1 cellular context compared by ENCODE assay signal in genomic region chr10:74021248-74022055, GRCh38.
TF ChIP-seq lines count a peak whose summit lies in the region.

No MANE protein-coding gene starts in this region.

TF ChIP-seq in K562, 482 proteins besides CTCF, POLR2A, EP300 and RAD21 (continued from another document and continues in another):
- no peak for TF ChIP-seq ATF2 (CRISPR knock-in tag; IDR thresholded peaks at IDR 0.05)
- no peak for TF ChIP-seq ZFP1 (CRISPR knock-in tag; IDR thresholded peaks at IDR 0.05)
- TF ChIP-seq RBM14 (IDR thresholded peaks at IDR 0.05; ENCODE audit: borderline replicate concordance, insufficient read depth, low read depth, low read length): no peak
- peak; percentile 78 for TF ChIP-seq GATAD2B (IDR thresholded peaks at IDR 0.05; ENCODE audit: borderline replicate concordance)
- TF ChIP-seq NR2C2 (CRISPR knock-in tag; IDR thresholded peaks at IDR 0.05): no peak
- peak; percentile 59 for TF ChIP-seq NR2C2 (tag; IDR thresholded peaks at IDR 0.05)
- TF ChIP-seq, protein P1, sequence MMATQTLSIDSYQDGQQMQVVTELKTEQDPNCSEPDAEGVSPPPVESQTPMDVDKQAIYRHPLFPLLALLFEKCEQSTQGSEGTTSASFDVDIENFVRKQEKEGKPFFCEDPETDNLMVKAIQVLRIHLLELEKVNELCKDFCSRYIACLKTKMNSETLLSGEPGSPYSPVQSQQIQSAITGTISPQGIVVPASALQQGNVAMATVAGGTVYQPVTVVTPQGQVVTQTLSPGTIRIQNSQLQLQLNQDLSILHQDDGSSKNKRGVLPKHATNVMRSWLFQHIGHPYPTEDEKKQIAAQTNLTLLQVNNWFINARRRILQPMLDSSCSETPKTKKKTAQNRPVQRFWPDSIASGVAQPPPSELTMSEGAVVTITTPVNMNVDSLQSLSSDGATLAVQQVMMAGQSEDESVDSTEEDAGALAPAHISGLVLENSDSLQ (IDR thresholded peaks at IDR 0.05): peak; percentile 85
- TF ChIP-seq ZKSCAN8 (CRISPR knock-in tag; IDR thresholded peaks at IDR 0.05): peak; percentile 87
- no peak for TF ChIP-seq HDAC6 (IDR thresholded peaks at IDR 0.05; ENCODE audit: low read depth, low read length)
- no peak for TF ChIP-seq EWSR1 (IDR thresholded peaks at IDR 0.05; ENCODE audit: borderline replicate concordance, low read depth, partially characterized antibody)
- TF ChIP-seq ARID1B (IDR thresholded peaks at IDR 0.05): peak; percentile 98
- TF ChIP-seq XRCC4 (IDR thresholded peaks at IDR 0.05; ENCODE audit: extremely low read depth, insufficient read depth, insufficient read length): no peak
- no peak for TF ChIP-seq SNIP1 (IDR thresholded peaks at IDR 0.05; ENCODE audit: low read depth)
- peak; percentile 40; the same call in 1 of the 2 replicates for TF ChIP-seq PYGO2 (tag; IDR thresholded peaks at IDR 0.05)
- TF ChIP-seq RREB1 (CRISPR knock-in tag; IDR thresholded peaks at IDR 0.05): no peak
- TF ChIP-seq, protein P2, sequence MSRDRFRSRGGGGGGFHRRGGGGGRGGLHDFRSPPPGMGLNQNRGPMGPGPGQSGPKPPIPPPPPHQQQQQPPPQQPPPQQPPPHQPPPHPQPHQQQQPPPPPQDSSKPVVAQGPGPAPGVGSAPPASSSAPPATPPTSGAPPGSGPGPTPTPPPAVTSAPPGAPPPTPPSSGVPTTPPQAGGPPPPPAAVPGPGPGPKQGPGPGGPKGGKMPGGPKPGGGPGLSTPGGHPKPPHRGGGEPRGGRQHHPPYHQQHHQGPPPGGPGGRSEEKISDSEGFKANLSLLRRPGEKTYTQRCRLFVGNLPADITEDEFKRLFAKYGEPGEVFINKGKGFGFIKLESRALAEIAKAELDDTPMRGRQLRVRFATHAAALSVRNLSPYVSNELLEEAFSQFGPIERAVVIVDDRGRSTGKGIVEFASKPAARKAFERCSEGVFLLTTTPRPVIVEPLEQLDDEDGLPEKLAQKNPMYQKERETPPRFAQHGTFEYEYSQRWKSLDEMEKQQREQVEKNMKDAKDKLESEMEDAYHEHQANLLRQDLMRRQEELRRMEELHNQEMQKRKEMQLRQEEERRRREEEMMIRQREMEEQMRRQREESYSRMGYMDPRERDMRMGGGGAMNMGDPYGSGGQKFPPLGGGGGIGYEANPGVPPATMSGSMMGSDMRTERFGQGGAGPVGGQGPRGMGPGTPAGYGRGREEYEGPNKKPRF (IDR thresholded peaks at IDR 0.05; ENCODE audit: low read depth, low read length): no peak
- TF ChIP-seq, protein P3, sequence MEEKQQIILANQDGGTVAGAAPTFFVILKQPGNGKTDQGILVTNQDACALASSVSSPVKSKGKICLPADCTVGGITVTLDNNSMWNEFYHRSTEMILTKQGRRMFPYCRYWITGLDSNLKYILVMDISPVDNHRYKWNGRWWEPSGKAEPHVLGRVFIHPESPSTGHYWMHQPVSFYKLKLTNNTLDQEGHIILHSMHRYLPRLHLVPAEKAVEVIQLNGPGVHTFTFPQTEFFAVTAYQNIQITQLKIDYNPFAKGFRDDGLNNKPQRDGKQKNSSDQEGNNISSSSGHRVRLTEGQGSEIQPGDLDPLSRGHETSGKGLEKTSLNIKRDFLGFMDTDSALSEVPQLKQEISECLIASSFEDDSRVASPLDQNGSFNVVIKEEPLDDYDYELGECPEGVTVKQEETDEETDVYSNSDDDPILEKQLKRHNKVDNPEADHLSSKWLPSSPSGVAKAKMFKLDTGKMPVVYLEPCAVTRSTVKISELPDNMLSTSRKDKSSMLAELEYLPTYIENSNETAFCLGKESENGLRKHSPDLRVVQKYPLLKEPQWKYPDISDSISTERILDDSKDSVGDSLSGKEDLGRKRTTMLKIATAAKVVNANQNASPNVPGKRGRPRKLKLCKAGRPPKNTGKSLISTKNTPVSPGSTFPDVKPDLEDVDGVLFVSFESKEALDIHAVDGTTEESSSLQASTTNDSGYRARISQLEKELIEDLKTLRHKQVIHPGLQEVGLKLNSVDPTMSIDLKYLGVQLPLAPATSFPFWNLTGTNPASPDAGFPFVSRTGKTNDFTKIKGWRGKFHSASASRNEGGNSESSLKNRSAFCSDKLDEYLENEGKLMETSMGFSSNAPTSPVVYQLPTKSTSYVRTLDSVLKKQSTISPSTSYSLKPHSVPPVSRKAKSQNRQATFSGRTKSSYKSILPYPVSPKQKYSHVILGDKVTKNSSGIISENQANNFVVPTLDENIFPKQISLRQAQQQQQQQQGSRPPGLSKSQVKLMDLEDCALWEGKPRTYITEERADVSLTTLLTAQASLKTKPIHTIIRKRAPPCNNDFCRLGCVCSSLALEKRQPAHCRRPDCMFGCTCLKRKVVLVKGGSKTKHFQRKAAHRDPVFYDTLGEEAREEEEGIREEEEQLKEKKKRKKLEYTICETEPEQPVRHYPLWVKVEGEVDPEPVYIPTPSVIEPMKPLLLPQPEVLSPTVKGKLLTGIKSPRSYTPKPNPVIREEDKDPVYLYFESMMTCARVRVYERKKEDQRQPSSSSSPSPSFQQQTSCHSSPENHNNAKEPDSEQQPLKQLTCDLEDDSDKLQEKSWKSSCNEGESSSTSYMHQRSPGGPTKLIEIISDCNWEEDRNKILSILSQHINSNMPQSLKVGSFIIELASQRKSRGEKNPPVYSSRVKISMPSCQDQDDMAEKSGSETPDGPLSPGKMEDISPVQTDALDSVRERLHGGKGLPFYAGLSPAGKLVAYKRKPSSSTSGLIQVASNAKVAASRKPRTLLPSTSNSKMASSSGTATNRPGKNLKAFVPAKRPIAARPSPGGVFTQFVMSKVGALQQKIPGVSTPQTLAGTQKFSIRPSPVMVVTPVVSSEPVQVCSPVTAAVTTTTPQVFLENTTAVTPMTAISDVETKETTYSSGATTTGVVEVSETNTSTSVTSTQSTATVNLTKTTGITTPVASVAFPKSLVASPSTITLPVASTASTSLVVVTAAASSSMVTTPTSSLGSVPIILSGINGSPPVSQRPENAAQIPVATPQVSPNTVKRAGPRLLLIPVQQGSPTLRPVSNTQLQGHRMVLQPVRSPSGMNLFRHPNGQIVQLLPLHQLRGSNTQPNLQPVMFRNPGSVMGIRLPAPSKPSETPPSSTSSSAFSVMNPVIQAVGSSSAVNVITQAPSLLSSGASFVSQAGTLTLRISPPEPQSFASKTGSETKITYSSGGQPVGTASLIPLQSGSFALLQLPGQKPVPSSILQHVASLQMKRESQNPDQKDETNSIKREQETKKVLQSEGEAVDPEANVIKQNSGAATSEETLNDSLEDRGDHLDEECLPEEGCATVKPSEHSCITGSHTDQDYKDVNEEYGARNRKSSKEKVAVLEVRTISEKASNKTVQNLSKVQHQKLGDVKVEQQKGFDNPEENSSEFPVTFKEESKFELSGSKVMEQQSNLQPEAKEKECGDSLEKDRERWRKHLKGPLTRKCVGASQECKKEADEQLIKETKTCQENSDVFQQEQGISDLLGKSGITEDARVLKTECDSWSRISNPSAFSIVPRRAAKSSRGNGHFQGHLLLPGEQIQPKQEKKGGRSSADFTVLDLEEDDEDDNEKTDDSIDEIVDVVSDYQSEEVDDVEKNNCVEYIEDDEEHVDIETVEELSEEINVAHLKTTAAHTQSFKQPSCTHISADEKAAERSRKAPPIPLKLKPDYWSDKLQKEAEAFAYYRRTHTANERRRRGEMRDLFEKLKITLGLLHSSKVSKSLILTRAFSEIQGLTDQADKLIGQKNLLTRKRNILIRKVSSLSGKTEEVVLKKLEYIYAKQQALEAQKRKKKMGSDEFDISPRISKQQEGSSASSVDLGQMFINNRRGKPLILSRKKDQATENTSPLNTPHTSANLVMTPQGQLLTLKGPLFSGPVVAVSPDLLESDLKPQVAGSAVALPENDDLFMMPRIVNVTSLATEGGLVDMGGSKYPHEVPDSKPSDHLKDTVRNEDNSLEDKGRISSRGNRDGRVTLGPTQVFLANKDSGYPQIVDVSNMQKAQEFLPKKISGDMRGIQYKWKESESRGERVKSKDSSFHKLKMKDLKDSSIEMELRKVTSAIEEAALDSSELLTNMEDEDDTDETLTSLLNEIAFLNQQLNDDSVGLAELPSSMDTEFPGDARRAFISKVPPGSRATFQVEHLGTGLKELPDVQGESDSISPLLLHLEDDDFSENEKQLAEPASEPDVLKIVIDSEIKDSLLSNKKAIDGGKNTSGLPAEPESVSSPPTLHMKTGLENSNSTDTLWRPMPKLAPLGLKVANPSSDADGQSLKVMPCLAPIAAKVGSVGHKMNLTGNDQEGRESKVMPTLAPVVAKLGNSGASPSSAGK (IDR thresholded peaks at IDR 0.05): no peak; the same call in 1 of the 2 replicates
- TF ChIP-seq DEAF1 (CRISPR knock-in tag; IDR thresholded peaks at IDR 0.05): no peak
- no peak for TF ChIP-seq ZBTB5 (IDR thresholded peaks at IDR 0.05)
- no peak for TF ChIP-seq ZBTB26 (CRISPR knock-in tag; IDR thresholded peaks at IDR 0.05)
